ENCODE assay signal across 1 cellular context in the genomic region with DNA sequence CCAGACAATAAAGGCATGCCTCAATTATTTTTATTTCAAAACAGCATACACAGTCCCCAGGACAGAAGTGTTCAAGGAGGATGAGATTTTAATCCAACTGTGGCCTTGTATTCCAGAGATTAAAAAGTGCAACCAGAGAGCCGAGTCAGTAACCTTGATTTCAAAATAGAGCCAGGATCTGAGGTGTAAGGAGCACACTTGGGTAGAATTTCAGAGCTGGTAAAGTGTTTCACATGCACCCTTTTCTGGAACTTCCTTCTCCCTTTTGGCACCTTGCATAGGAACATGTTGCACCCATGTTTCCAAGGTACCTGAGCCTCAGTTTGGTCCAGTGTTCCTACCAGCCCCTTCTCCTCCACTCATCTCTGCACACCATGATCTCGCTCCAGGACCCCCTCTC.
TF ChIP-seq lines count a peak whose summit lies in the region.

No MANE protein-coding gene starts in this region.

TF ChIP-seq in GM23338, 12 proteins besides CTCF, POLR2A, EP300 and RAD21 (continued from another document):
- TF ChIP-seq, protein P1, sequence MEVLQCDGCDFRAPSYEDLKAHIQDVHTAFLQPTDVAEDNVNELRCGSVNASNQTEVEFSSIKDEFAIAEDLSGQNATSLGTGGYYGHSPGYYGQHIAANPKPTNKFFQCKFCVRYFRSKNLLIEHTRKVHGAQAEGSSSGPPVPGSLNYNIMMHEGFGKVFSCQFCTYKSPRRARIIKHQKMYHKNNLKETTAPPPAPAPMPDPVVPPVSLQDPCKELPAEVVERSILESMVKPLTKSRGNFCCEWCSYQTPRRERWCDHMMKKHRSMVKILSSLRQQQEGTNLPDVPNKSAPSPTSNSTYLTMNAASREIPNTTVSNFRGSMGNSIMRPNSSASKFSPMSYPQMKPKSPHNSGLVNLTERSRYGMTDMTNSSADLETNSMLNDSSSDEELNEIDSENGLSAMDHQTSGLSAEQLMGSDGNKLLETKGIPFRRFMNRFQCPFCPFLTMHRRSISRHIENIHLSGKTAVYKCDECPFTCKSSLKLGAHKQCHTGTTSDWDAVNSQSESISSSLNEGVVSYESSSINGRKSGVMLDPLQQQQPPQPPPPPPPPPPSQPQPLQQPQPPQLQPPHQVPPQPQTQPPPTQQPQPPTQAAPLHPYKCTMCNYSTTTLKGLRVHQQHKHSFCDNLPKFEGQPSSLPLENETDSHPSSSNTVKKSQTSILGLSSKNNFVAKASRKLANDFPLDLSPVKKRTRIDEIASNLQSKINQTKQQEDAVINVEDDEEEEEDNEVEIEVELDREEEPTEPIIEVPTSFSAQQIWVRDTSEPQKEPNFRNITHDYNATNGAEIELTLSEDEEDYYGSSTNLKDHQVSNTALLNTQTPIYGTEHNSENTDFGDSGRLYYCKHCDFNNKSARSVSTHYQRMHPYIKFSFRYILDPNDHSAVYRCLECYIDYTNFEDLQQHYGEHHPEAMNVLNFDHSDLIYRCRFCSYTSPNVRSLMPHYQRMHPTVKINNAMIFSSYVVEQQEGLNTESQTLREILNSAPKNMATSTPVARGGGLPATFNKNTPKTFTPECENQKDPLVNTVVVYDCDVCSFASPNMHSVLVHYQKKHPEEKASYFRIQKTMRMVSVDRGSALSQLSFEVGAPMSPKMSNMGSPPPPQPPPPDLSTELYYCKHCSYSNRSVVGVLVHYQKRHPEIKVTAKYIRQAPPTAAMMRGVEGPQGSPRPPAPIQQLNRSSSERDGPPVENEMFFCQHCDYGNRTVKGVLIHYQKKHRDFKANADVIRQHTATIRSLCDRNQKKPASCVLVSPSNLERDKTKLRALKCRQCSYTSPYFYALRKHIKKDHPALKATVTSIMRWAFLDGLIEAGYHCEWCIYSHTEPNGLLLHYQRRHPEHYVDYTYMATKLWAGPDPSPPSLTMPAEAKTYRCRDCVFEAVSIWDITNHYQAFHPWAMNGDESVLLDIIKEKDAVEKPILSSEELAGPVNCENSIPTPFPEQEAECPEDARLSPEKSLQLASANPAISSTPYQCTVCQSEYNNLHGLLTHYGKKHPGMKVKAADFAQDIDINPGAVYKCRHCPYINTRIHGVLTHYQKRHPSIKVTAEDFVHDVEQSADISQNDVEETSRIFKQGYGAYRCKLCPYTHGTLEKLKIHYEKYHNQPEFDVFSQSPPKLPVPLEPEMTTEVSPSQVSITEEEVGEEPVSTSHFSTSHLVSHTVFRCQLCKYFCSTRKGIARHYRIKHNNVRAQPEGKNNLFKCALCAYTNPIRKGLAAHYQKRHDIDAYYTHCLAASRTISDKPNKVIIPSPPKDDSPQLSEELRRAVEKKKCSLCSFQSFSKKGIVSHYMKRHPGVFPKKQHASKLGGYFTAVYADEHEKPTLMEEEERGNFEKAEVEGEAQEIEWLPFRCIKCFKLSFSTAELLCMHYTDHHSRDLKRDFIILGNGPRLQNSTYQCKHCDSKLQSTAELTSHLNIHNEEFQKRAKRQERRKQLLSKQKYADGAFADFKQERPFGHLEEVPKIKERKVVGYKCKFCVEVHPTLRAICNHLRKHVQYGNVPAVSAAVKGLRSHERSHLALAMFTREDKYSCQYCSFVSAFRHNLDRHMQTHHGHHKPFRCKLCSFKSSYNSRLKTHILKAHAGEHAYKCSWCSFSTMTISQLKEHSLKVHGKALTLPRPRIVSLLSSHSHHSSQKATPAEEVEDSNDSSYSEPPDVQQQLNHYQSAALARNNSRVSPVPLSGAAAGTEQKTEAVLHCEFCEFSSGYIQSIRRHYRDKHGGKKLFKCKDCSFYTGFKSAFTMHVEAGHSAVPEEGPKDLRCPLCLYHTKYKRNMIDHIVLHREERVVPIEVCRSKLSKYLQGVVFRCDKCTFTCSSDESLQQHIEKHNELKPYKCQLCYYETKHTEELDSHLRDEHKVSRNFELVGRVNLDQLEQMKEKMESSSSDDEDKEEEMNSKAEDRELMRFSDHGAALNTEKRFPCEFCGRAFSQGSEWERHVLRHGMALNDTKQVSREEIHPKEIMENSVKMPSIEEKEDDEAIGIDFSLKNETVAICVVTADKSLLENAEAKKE (CRISPR knock-in tag; IDR thresholded peaks at IDR 0.05) = no peak
- TF ChIP-seq POLR2AphosphoS5 (IDR thresholded peaks at IDR 0.05; ENCODE audit: low read depth) (no peak), EZH2phosphoT487 (IDR thresholded peaks at IDR 0.05; ENCODE audit: unreplicated experiment) (no peak), CREB1 (CRISPR knock-in tag; IDR thresholded peaks at IDR 0.05; ENCODE audit: low read depth) (no peak), EZH2 (IDR thresholded peaks at IDR 0.05; ENCODE audit: low read depth, unreplicated experiment) (no peak)
